In genomic region chr16:15636392-15636873, GRCh38 we compare ENCODE assay signal across 12 cellular contexts. TPM values are rescaled to one million over a fixed set of nuclear protein-coding genes. Genes with fewer than 3 reads are reported as not detected.
DNase-seq lines count a peak whose midpoint lies in the region; ATAC-seq and TF ChIP-seq lines count a peak whose summit lies in the region.
"Had no signal": no experiment of that assay in that cellular context is flagged by ENCODE, and none has a peak within 500 bp of the region (broad histone marks: within the 10 kb centered on the region; RNA-seq: fewer than 3 reads in every experiment).

No MANE protein-coding gene starts in this region.

- POLR2A ChIA-PET in CD4-positive, alpha-beta T cell (lab: Charles Lee), result interaction anchor here (1.7 kb wide), 1 partner anchor 17 kb away, joined by 3 read pairs; no protein-coding TSS in a partner anchor

- H3K36me3 ChIP-seq in lower lobe of right lung, result peaks cover 81% of the 10 kb centered on the region

- H3K4me1 ChIP-seq in lower lobe of right lung, result peaks cover 17% of the 10 kb centered on the region

- peak overlapping the region; percentile 98 for H3K27ac Mint-ChIP-seq in CD4-positive, alpha-beta T cell
- peak overlapping the region; percentile 85 for H3K27ac Mint-ChIP-seq in T-helper 2 cell treated with Interferon-gamma antibody and Interleukin-4, amounts not matched to agents 5 μg/mL and 100 μg/mL, for 36 hours

- TF ChIP-seq CTCF in CD4-positive, alpha-beta T cell (IDR thresholded peaks at IDR 0.05), result no peak
- TF ChIP-seq CTCF in lower lobe of right lung (IDR thresholded peaks at IDR 0.05), result no peak

- ATAC-seq in CD4-positive, alpha-beta T cell (ENCODE audit: poor library complexity), result peak; percentile 72
- peak; percentile 38 for ATAC-seq in GM18907 (IDR thresholded peaks at IDR 0.05; ENCODE audit: unreplicated experiment)
- ATAC-seq in lower lobe of right lung, result no peak

- H3K27me3 ChIP-seq in CD4-positive, alpha-beta T cell (ENCODE audit: control insufficient read depth, insufficient read depth, low read length), result no peaks in the 10 kb centered on the region
- no peaks in the 10 kb centered on the region for H3K27me3 ChIP-seq in lower lobe of right lung (ENCODE audit: low read depth)

- peak overlapping the region; percentile 45 for H3K4me3 Mint-ChIP-seq in CD4-positive, alpha-beta T cell
- H3K4me3 Mint-ChIP-seq in T-helper 2 cell treated with Interferon-gamma antibody and Interleukin-4, amounts not matched to agents 5 μg/mL and 100 μg/mL, for 36 hours, result peak overlapping the region; percentile 62

- H3K9me3 Mint-ChIP-seq in CD4-positive, alpha-beta T cell, result no peaks in the 10 kb centered on the region
- H3K9me3 Mint-ChIP-seq in T-helper 2 cell treated with Interferon-gamma antibody and Interleukin-4, amounts not matched to agents 5 μg/mL and 100 μg/mL, for 36 hours, result no peaks in the 10 kb centered on the region

- CTCF ChIA-PET in CD4-positive, alpha-beta T cell (lab: Charles Lee), result interaction anchor here (1.4 kb wide), 1 partner anchor 46 kb away, joined by 3 read pairs; no protein-coding TSS in a partner anchor

- peaks cover 71% of the 10 kb centered on the region for H3K4me1 Mint-ChIP-seq in CD4-positive, alpha-beta T cell (ENCODE audit: low read depth)
- H3K4me1 Mint-ChIP-seq in T-helper 2 cell treated with Interferon-gamma antibody and Interleukin-4, amounts not matched to agents 5 μg/mL and 100 μg/mL, for 36 hours (ENCODE audit: low read depth), result peaks cover 42% of the 10 kb centered on the region

- H3K9me3 ChIP-seq in CD4-positive, alpha-beta T cell (ENCODE audit: control insufficient read depth, low read length), result no peaks in the 10 kb centered on the region
- no peaks in the 10 kb centered on the region for H3K9me3 ChIP-seq in lower lobe of right lung

- intact Hi-C loops in CD4-positive, alpha-beta T cell (cut with DNase I, micrococcal nuclease), result no loop called here
- intact Hi-C loops in lower lobe of right lung (cut with DNase I), result no loop called here

- H3K27me3 Mint-ChIP-seq in CD4-positive, alpha-beta T cell, result no peaks in the 10 kb centered on the region
- no peaks in the 10 kb centered on the region for H3K27me3 Mint-ChIP-seq in T-helper 2 cell treated with Interferon-gamma antibody and Interleukin-4, amounts not matched to agents 5 μg/mL and 100 μg/mL, for 36 hours (ENCODE audit: low read depth)

- no peak for DNase-seq in CD4-positive, alpha-beta T cell
- no peak for DNase-seq in T-helper 2 cell treated with Interferon-gamma antibody and Interleukin-4, amounts not matched to agents 5 μg/mL and 100 μg/mL, for 36 hours (ENCODE audit: low spot score)
- DNase-seq in lower lobe of right lung (no peak), SHP77 (lab: John Stamatoyannopoulos, UW) (no peak), HT-29 (ENCODE audit: low spot score) (no peak), superior temporal gyrus (ENCODE audit: extremely low spot score) (no peak), inferior parietal cortex (ENCODE audit: extremely low spot score) (no peak)
- DNase-seq: KG1, NCI-H2171 had no signal

- H3K36me3 Mint-ChIP-seq in CD4-positive, alpha-beta T cell (ENCODE audit: low read depth), result peaks cover 91% of the 10 kb centered on the region
- peaks cover 71% of the 10 kb centered on the region for H3K36me3 Mint-ChIP-seq in T-helper 2 cell treated with Interferon-gamma antibody and Interleukin-4, amounts not matched to agents 5 μg/mL and 100 μg/mL, for 36 hours (ENCODE audit: low read depth)

- no peak overlapping the region for H3K4me3 ChIP-seq in lower lobe of right lung
- H3K4me3 ChIP-seq: lung had no signal

- H3K27ac ChIP-seq in CD4-positive, alpha-beta T cell (ENCODE audit: low read depth, low read length), result peak overlapping the region; percentile 80
- H3K27ac ChIP-seq in lower lobe of right lung, result peak overlapping the region; percentile 4
- H3K27ac ChIP-seq: C4-2B had no signal

RNA-seq across cellular contexts. Expression of gene MARF1, which starts 6.5 kb away (rescaled TPM):
- total RNA-seq in CD4-positive, alpha-beta T cell, result 100 to 1,000 TPM; 156 to 157 TPM
- total RNA-seq in lower lobe of right lung, result 111 TPM
- 3.3 and 4.5 TPM in 2 replicates for total RNA-seq in HT-29 (2014; rRNA removed; shearing (Covaris generic))

RNA-seq across cellular contexts. Expression of gene NDE1, which starts 13.6 kb away (rescaled TPM):
- total RNA-seq in CD4-positive, alpha-beta T cell, result 100 to 1,000 TPM in 1 of 2 experiments, 10 to 100 TPM in 1; 96.6 to 106 TPM
- 35.3 TPM for total RNA-seq in lower lobe of right lung
- 35.5 and 41.2 TPM in 2 replicates for total RNA-seq in HT-29 (2014; rRNA removed; shearing (Covaris generic))

Comparison
In these comparisons a context has a peak if more than half of its experiments do, and no peak if none do; other contexts are left out.
1. ATAC-seq: peak in CD4-positive, alpha-beta T cell (single experiment) and GM18907 (single experiment); none in lower lobe of right lung (0 of 2).
2. RNA of gene MARF1, which starts 6.5 kb away (total RNA-seq): 156 to 157 TPM in CD4-positive, alpha-beta T cell and 111 TPM in lower lobe of right lung (single experiment); 3.3 to 4.5 TPM in HT-29; every median in the first group is over 10 times any median in the second.